ENCODE assay signal across 19 cellular contexts in the genomic region with DNA sequence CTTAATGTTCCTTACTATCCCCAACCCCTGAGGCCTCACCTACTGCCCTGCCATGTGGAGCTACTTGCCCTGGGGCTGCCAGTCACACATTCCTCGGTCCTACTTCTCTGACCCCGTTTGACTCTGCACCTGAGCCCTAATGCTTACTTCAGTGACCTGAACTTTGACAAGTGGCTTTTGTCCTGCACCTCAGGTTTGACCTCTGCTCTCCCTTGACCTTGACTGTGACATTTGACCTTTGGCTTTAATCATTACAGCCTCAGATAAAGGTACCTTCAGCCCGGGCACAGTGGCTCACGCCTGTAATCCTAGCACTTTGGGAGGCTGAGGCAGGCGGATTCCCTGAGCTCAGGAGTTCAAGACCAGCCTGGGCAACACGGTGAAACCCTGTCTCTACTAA. TPM values are rescaled to one million over a fixed set of nuclear protein-coding genes. Genes with fewer than 3 reads are reported as not detected.
A peak's percentile ranks its signal among the peaks of the same experiment; 100 is the strongest.
DNase-seq lines count a peak whose midpoint lies in the region; ATAC-seq, FAIRE-seq and TF ChIP-seq lines count a peak whose summit lies in the region.
"Had no signal": no experiment of that assay in that cellular context is flagged by ENCODE, and none has a peak within 500 bp of the region (broad histone marks: within the 10 kb centered on the region; RNA-seq: fewer than 3 reads in every experiment).

No MANE protein-coding gene starts in this region.

- H3K9me3 Mint-ChIP-seq in chondrocyte (ENCODE audit: low read depth) (peaks cover 4% of the 10 kb centered on the region), osteocyte (ENCODE audit: unreplicated experiment) (peaks cover 4% of the 10 kb centered on the region)

- intact Hi-C loops in HepG2 (cut with micrococcal nuclease; ENCODE audit: unreplicated experiment) (no loop called here), right lobe of liver (cut with DNase I) (no loop called here)

- no TSS peak for BruUV-seq in HepG2 (replicated peaks; lab: Mats Ljungman, UMichigan)

- no peak for TF ChIP-seq RAD21 in HepG2 (CRISPR knock-in tag; IDR thresholded peaks at IDR 0.05)

- no peaks in the 10 kb centered on the region for H3K27me3 ChIP-seq in HepG2 (ENCODE audit: control insufficient read depth in 1 of 2, insufficient read depth in 2 of 2, low read length in 2 of 2)
- no peaks in the 10 kb centered on the region for H3K27me3 ChIP-seq in right lobe of liver
- no peaks in the 10 kb centered on the region for H3K27me3 ChIP-seq in stomach smooth muscle (ENCODE audit: control insufficient read depth in 1 of 2, insufficient read depth in 2 of 2, low read length in 2 of 2)
- no peaks in the 10 kb centered on the region for H3K27me3 ChIP-seq in upper lobe of left lung

- H3K9ac ChIP-seq in HepG2 (ENCODE audit: insufficient read depth, low read depth, low read length) (no peak overlapping the region), stomach smooth muscle (ENCODE audit: low read length in 2 of 2) (no peak overlapping the region)

- H3K27me3 Mint-ChIP-seq in chondrocyte (ENCODE audit: low read depth) = no peaks in the 10 kb centered on the region
- no peaks in the 10 kb centered on the region for H3K27me3 Mint-ChIP-seq in osteocyte (ENCODE audit: unreplicated experiment)
- H3K27me3 Mint-ChIP-seq: IgD-negative memory B cell had no signal

- H3K4me3 ChIP-seq in HepG2 (replicated peaks in 1 of 3; ENCODE audit: insufficient read depth in 1 of 3, low read depth in 2 of 3, low read length in 3 of 3) (no peak overlapping the region), right lobe of liver (no peak overlapping the region), stomach smooth muscle (ENCODE audit: low read length in 2 of 2) (no peak overlapping the region), upper lobe of left lung (no peak overlapping the region)

- CTCF ChIA-PET in HepG2 (lab: Yijun Ruan, JAX; ENCODE audit: low intra/inter-chr PET ratio, low total read pairs) = no interaction called here

- WGBS in HepG2 (ENCODE audit: low lambda C conversion rate) = 66% methylated on average over 5 of the region's 6 CpGs
- WGBS in right lobe of liver (ENCODE audit: insufficient coverage, low coverage, low lambda C conversion rate, missing lambda C conversion rate) = 80% methylated on average over 6 of the region's 6 CpGs
- WGBS in upper lobe of left lung, 2 donors = 92 to 95% methylated on average over 5 to 6 of the region's 6 CpGs

- no peak for TF ChIP-seq POLR2A in HepG2 (IDR thresholded peaks at IDR 0.05; ENCODE audit: insufficient read depth in 1 of 2, low read depth in 2 of 2, low read length in 2 of 2)
- TF ChIP-seq POLR2A in right lobe of liver (IDR thresholded peaks at IDR 0.05) = no peak
- TF ChIP-seq POLR2A in upper lobe of left lung (IDR thresholded peaks at IDR 0.05) = no peak

- no peaks in the 10 kb centered on the region for H3K9me3 ChIP-seq in HepG2 (ENCODE audit: low read length)
- no peaks in the 10 kb centered on the region for H3K9me3 ChIP-seq in right lobe of liver
- H3K9me3 ChIP-seq in stomach smooth muscle (ENCODE audit: control insufficient read depth in 2 of 2, low read length in 2 of 2) = no peaks in the 10 kb centered on the region
- H3K9me3 ChIP-seq in upper lobe of left lung = peaks cover 0 to 5% (median 0%) of the 10 kb centered on the region in 4 donors

- no peak for ATAC-seq in HepG2
- ATAC-seq in right lobe of liver = no peak
- ATAC-seq in HG03457 (IDR thresholded peaks at IDR 0.05; ENCODE audit: unreplicated experiment) = no peak
- ATAC-seq in upper lobe of left lung (ENCODE audit: low FRiP score in 2 of 2) = no peak
- ATAC-seq: CD8-positive, alpha-beta T cell; HCT116 had no signal

- H3K27ac ChIP-seq in HepG2 (ENCODE audit: extremely low read length, insufficient read depth, low read length) (no peak overlapping the region), right lobe of liver (no peak overlapping the region), stomach smooth muscle (ENCODE audit: low read length) (peak overlapping the region; percentile 18), upper lobe of left lung (no peak overlapping the region)

- H3K4me1 ChIP-seq in HepG2 (ENCODE audit: insufficient read depth, low read length) (no peaks in the 10 kb centered on the region), right lobe of liver (no peaks in the 10 kb centered on the region), stomach smooth muscle (ENCODE audit: control insufficient read depth, insufficient read depth, low read length) (peaks cover 3% of the 10 kb centered on the region), upper lobe of left lung (no peaks in the 10 kb centered on the region)

- FAIRE-seq in HepG2 (lab: Jason Lieb, UNC) = no peak
- FAIRE-seq: A204.1, D721Med, H54 had no signal

- POLR2A ChIA-PET in HepG2 (lab: Yijun Ruan, JAX) = no interaction called here

- H3K4me1 Mint-ChIP-seq in chondrocyte (ENCODE audit: low read depth) (peaks cover 17% of the 10 kb centered on the region), osteocyte (ENCODE audit: unreplicated experiment) (peaks cover 10% of the 10 kb centered on the region)

- in situ Hi-C loops in HepG2 (cut with HindIII; ENCODE audit: extremely low pct_ligation_motif_present, low pct_unique_long_range_greater_than_20kb) = no loop called here

- DNase-seq in HepG2 (ENCODE audit: low spot score) (no peak), right lobe of liver (no peak), chondrocyte (ENCODE audit: low spot score) (no peak), osteocyte (ENCODE audit: extremely low spot score, unreplicated experiment) (no peak), AG08396 (ENCODE audit: low spot score) (no peak), upper lobe of left lung (no peak)
- DNase-seq: CD8-positive, alpha-beta T cell; COR-L47; DMS79 treated with DMSO at 0.1 percent for 48 hours; EL; GDM1 had no signal

- H3K27ac Mint-ChIP-seq in chondrocyte (ENCODE audit: unreplicated experiment) (peak overlapping the region; percentile 2), osteocyte (ENCODE audit: unreplicated experiment) (peak overlapping the region; percentile 43)
- H3K27ac Mint-ChIP-seq: CD8-positive, alpha-beta T cell; IgD-negative memory B cell had no signal

- no peaks in the 10 kb centered on the region for H4K20me1 ChIP-seq in HepG2 (ENCODE audit: insufficient read depth, low read length)

- H3K79me2 ChIP-seq in HepG2 (ENCODE audit: insufficient read depth, low read length) = no peaks in the 10 kb centered on the region

- peaks cover 3% of the 10 kb centered on the region for H3K36me3 Mint-ChIP-seq in chondrocyte (ENCODE audit: low read depth)
- H3K36me3 Mint-ChIP-seq in osteocyte (ENCODE audit: unreplicated experiment) = no peaks in the 10 kb centered on the region

- TF ChIP-seq EP300 in HepG2 (IDR thresholded peaks at IDR 0.05; ENCODE audit: low read depth in 2 of 2, low read length in 2 of 2) (no peak), HepG2 (CRISPR knock-in tag; IDR thresholded peaks at IDR 0.05; ENCODE audit: borderline replicate concordance) (no peak), upper lobe of left lung (IDR thresholded peaks at IDR 0.05) (no peak)

- H3K4me3 Mint-ChIP-seq in chondrocyte (ENCODE audit: unreplicated experiment) = no peak overlapping the region
- no peak overlapping the region for H3K4me3 Mint-ChIP-seq in osteocyte (ENCODE audit: unreplicated experiment)
- H3K4me3 Mint-ChIP-seq: CD14-positive monocyte; CD8-positive, alpha-beta T cell; IgD-negative memory B cell had no signal

- TF ChIP-seq CTCF in HepG2 (CRISPR knock-in tag; IDR thresholded peaks at IDR 0.05) (no peak), right lobe of liver (IDR thresholded peaks at IDR 0.05) (no peak), chondrocyte (IDR thresholded peaks at IDR 0.05) (no peak), osteocyte (IDR thresholded peaks at IDR 0.05) (no peak), upper lobe of left lung (IDR thresholded peaks at IDR 0.05) (no peak)

- H3K36me3 ChIP-seq in HepG2 (replicated peaks in 1 of 2; ENCODE audit: control insufficient read depth in 1 of 2, insufficient read depth in 2 of 2, low read length in 2 of 2) (no peaks in the 10 kb centered on the region), right lobe of liver (no peaks in the 10 kb centered on the region), stomach smooth muscle (ENCODE audit: control insufficient read depth in 2 of 2, insufficient read depth in 2 of 2, low read length in 2 of 2) (peaks cover 1 to 6% of the 10 kb centered on the region in 2 donors), upper lobe of left lung (peaks cover 0 to 6% (median 4%) of the 10 kb centered on the region in 4 donors)

- no peak overlapping the region for H2AFZ ChIP-seq in HepG2 (ENCODE audit: low read length)

- H3K4me2 ChIP-seq in HepG2 (ENCODE audit: low read depth, low read length) = no peak overlapping the region

RNA-seq across cellular contexts. Expression of gene MR1, which starts 22.8 kb away (rescaled TPM):
- total RNA-seq in HepG2 (2016; rRNA removed; fragmentation: Illumina TruSeq; extraction: Trizol) = 6.6 and 10.4 TPM in 2 replicates
- 0.79 and 0.91 TPM in 2 replicates for total RNA-seq in HepG2 (2016; cell fraction: cytosol; rRNA removed; fragmentation: Illumina TruSeq; extraction: Trizol; ENCODE audit: low read depth)
- total RNA-seq in HepG2 (2016; cell fraction: insoluble cytoplasmic fraction; rRNA removed; fragmentation: Illumina TruSeq; extraction: Trizol) = 8.2 and 11.7 TPM in 2 replicates
- 3.1 and 3.4 TPM in 2 replicates for total RNA-seq in HepG2 (2016; cell fraction: membrane; rRNA removed; fragmentation: Illumina TruSeq; extraction: Trizol)
- total RNA-seq in HepG2 (2016; cell fraction: nucleus; rRNA removed; fragmentation: Illumina TruSeq; extraction: Trizol) = 8.7 and 10.3 TPM in 2 replicates
- polyA plus RNA-seq in HepG2 (2011; rRNA removed) = 7.7 and 11.4 TPM in 2 replicates
- polyA plus RNA-seq in HepG2 (2011; cell fraction: cytosol; rRNA removed) = 5.9 and 9.6 TPM in 2 replicates
- 3.1 and 3.5 TPM in 2 replicates for polyA plus RNA-seq in HepG2 (2011; cell fraction: nucleus; rRNA removed)
- 6.1 and 6.7 TPM in 2 replicates for polyA plus RNA-seq in HepG2 (2012)
- 0.89 and 1.2 TPM in 2 replicates for polyA plus RNA-seq in HepG2 (2016; cell fraction: cytosol; fragmentation: Illumina TruSeq; extraction: Trizol; ENCODE audit: low read depth)
- polyA plus RNA-seq in HepG2 (2016; cell fraction: insoluble cytoplasmic fraction; fragmentation: Illumina TruSeq; extraction: Trizol; ENCODE audit: low read depth) = 9.1 and 9.3 TPM in 2 replicates
- 2.4 and 3.2 TPM in 2 replicates for polyA plus RNA-seq in HepG2 (2016; cell fraction: membrane; fragmentation: Illumina TruSeq; extraction: Trizol; ENCODE audit: low read depth)
- polyA plus RNA-seq in HepG2 (2016; cell fraction: nucleus; fragmentation: Illumina TruSeq; extraction: Trizol; ENCODE audit: insufficient read depth, low read depth) = 14.0 and 15.8 TPM in 2 replicates
- 9.4 and 15.8 TPM in 2 replicates for polyA minus RNA-seq in HepG2 (2011; rRNA and poly(A)+ RNA removed; ENCODE audit: low replicate concordance)
- 5.4 and 6.8 TPM in 2 replicates for polyA minus RNA-seq in HepG2 (2011; cell fraction: cytosol; rRNA and poly(A)+ RNA removed)
- polyA minus RNA-seq in HepG2 (2011; cell fraction: nucleus; rRNA and poly(A)+ RNA removed) = 4.5 and 7.8 TPM in 2 replicates
- 10 to 100 TPM in 1 of 6 experiments, 1 to 10 TPM in 5; 5.6 to 11.6 (median 6.6) TPM for total RNA-seq in right lobe of liver
- total RNA-seq in chondrocyte = 2.7 to 3.9 TPM (median 3.8 TPM) in 3 replicates
- total RNA-seq in osteocyte = 3.7 and 4.3 TPM in 2 replicates
- 10 to 100 TPM; 22.0 to 54.0 (median 26.9) TPM for total RNA-seq in upper lobe of left lung

RNA-seq across cellular contexts. Expression of gene IER5, which starts 31.9 kb away (rescaled TPM):
- total RNA-seq in HepG2 (2016; rRNA removed; fragmentation: Illumina TruSeq; extraction: Trizol) (3.0 and 3.5 TPM in 2 replicates), right lobe of liver (1 to 10 TPM; 2.0 to 6.2 (median 3.4) TPM), chondrocyte (15.6 to 23.6 TPM (median 16.6 TPM) in 3 replicates), osteocyte (29.8 and 32.2 TPM in 2 replicates), upper lobe of left lung (10 to 100 TPM; 15.0 to 43.6 (median 26.1) TPM)
- total RNA-seq in HepG2 (2016; cell fraction: cytosol; rRNA removed; fragmentation: Illumina TruSeq; extraction: Trizol; ENCODE audit: low read depth) = 0.71 and 0.81 TPM in 2 replicates
- total RNA-seq in HepG2 (2016; cell fraction: insoluble cytoplasmic fraction; rRNA removed; fragmentation: Illumina TruSeq; extraction: Trizol) = 2.3 and 3.4 TPM in 2 replicates
- total RNA-seq in HepG2 (2016; cell fraction: membrane; rRNA removed; fragmentation: Illumina TruSeq; extraction: Trizol) = 2.1 and 2.2 TPM in 2 replicates
- 3.7 and 4.2 TPM in 2 replicates for total RNA-seq in HepG2 (2016; cell fraction: nucleus; rRNA removed; fragmentation: Illumina TruSeq; extraction: Trizol)
- polyA plus RNA-seq in HepG2 (2011; rRNA removed) = 2.5 and 3.1 TPM in 2 replicates
- 2.4 and 2.6 TPM in 2 replicates for polyA plus RNA-seq in HepG2 (2011; cell fraction: cytosol; rRNA removed)
- 4.5 and 4.9 TPM in 2 replicates for polyA plus RNA-seq in HepG2 (2011; cell fraction: nucleus; rRNA removed)
- 1.8 and 2.7 TPM in 2 replicates for polyA plus RNA-seq in HepG2 (2012)
- 0.26 TPM in 2 replicates for polyA plus RNA-seq in HepG2 (2016; cell fraction: cytosol; fragmentation: Illumina TruSeq; extraction: Trizol; ENCODE audit: low read depth)
- polyA plus RNA-seq in HepG2 (2016; cell fraction: insoluble cytoplasmic fraction; fragmentation: Illumina TruSeq; extraction: Trizol; ENCODE audit: low read depth) = 1.9 TPM in 2 replicates
- 0.66 and 0.70 TPM in 2 replicates for polyA plus RNA-seq in HepG2 (2016; cell fraction: membrane; fragmentation: Illumina TruSeq; extraction: Trizol; ENCODE audit: low read depth)
- polyA plus RNA-seq in HepG2 (2016; cell fraction: nucleus; fragmentation: Illumina TruSeq; extraction: Trizol; ENCODE audit: insufficient read depth, low read depth) = 3.4 and 3.9 TPM in 2 replicates
- polyA minus RNA-seq in HepG2 (2011; rRNA and poly(A)+ RNA removed; ENCODE audit: low replicate concordance) = 4.2 and 7.4 TPM in 2 replicates
- polyA minus RNA-seq in HepG2 (2011; cell fraction: cytosol; rRNA and poly(A)+ RNA removed) = 2.6 TPM in 2 replicates
- polyA minus RNA-seq in HepG2 (2011; cell fraction: nucleus; rRNA and poly(A)+ RNA removed) = 5.2 and 7.2 TPM in 2 replicates

RNA-seq across cellular contexts. Expression of gene STX6, which starts 33.9 kb away (rescaled TPM):
- 15.0 and 18.3 TPM in 2 replicates for total RNA-seq in HepG2 (2016; rRNA removed; fragmentation: Illumina TruSeq; extraction: Trizol)
- 6.2 and 6.8 TPM in 2 replicates for total RNA-seq in HepG2 (2016; cell fraction: cytosol; rRNA removed; fragmentation: Illumina TruSeq; extraction: Trizol; ENCODE audit: low read depth)
- 14.9 and 17.4 TPM in 2 replicates for total RNA-seq in HepG2 (2016; cell fraction: insoluble cytoplasmic fraction; rRNA removed; fragmentation: Illumina TruSeq; extraction: Trizol)
- 8.4 and 9.3 TPM in 2 replicates for total RNA-seq in HepG2 (2016; cell fraction: membrane; rRNA removed; fragmentation: Illumina TruSeq; extraction: Trizol)
- total RNA-seq in HepG2 (2016; cell fraction: nucleus; rRNA removed; fragmentation: Illumina TruSeq; extraction: Trizol) = 13.8 and 18.3 TPM in 2 replicates
- 10.3 and 10.8 TPM in 2 replicates for polyA plus RNA-seq in HepG2 (2011; rRNA removed)
- 7.7 and 9.5 TPM in 2 replicates for polyA plus RNA-seq in HepG2 (2011; cell fraction: cytosol; rRNA removed)
- 8.6 and 9.4 TPM in 2 replicates for polyA plus RNA-seq in HepG2 (2011; cell fraction: nucleus; rRNA removed)
- 9.4 and 10.8 TPM in 2 replicates for polyA plus RNA-seq in HepG2 (2012)
- 1.1 and 1.4 TPM in 2 replicates for polyA plus RNA-seq in HepG2 (2016; cell fraction: cytosol; fragmentation: Illumina TruSeq; extraction: Trizol; ENCODE audit: low read depth)
- 17.0 and 18.4 TPM in 2 replicates for polyA plus RNA-seq in HepG2 (2016; cell fraction: insoluble cytoplasmic fraction; fragmentation: Illumina TruSeq; extraction: Trizol; ENCODE audit: low read depth)
- 3.7 and 4.0 TPM in 2 replicates for polyA plus RNA-seq in HepG2 (2016; cell fraction: membrane; fragmentation: Illumina TruSeq; extraction: Trizol; ENCODE audit: low read depth)
- polyA plus RNA-seq in HepG2 (2016; cell fraction: nucleus; fragmentation: Illumina TruSeq; extraction: Trizol; ENCODE audit: insufficient read depth, low read depth) = 12.1 and 14.3 TPM in 2 replicates
- polyA minus RNA-seq in HepG2 (2011; rRNA and poly(A)+ RNA removed; ENCODE audit: low replicate concordance) = 19.3 and 24.5 TPM in 2 replicates
- 9.0 and 10.3 TPM in 2 replicates for polyA minus RNA-seq in HepG2 (2011; cell fraction: cytosol; rRNA and poly(A)+ RNA removed)
- polyA minus RNA-seq in HepG2 (2011; cell fraction: nucleus; rRNA and poly(A)+ RNA removed) = 27.7 and 29.1 TPM in 2 replicates
- total RNA-seq in right lobe of liver = 1 to 10 TPM; 2.8 to 6.9 (median 5.0) TPM
- 18.7 to 19.2 TPM (median 19.1 TPM) in 3 replicates for total RNA-seq in chondrocyte
- total RNA-seq in osteocyte = 25.6 and 25.8 TPM in 2 replicates
- 10 to 100 TPM; 29.2 to 44.1 (median 35.2) TPM for total RNA-seq in upper lobe of left lung
